Comparison of ENCODE assay signal across 26 cellular contexts in the genomic region with DNA sequence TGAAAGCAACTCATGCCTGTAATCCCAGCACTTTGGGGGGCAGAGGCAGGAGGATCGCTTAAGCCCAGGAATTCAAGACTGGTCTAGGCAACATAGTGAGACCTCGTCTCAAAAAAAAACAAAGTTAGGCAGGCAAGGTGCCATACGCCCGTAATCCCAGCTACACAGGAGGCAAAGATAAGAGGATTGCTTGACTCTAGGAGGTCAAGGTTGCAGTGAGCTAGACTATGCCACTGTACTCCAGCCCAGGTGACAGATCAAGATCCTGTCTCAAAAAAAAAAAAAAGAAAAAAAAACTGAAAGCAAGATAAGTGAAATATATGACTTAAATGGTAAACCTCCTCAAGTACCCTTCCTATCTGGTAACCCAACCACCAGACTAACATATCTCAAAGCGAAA. TPM values are rescaled to one million over a fixed set of nuclear protein-coding genes. Genes with fewer than 3 reads are reported as not detected.
DNase-seq lines count a peak whose midpoint lies in the region; ATAC-seq, FAIRE-seq and TF ChIP-seq lines count a peak whose summit lies in the region.
"Had no signal": no experiment of that assay in that cellular context is flagged by ENCODE, and none has a peak within 500 bp of the region (broad histone marks: within the 10 kb centered on the region; RNA-seq: fewer than 3 reads in every experiment).

No MANE protein-coding gene starts in this region.

- H3K4me1 ChIP-seq in small intestine (ENCODE audit: control insufficient read depth in 2 of 2, insufficient read depth in 1 of 2, low read depth in 1 of 2, low read length in 1 of 2) (no peaks in the 10 kb centered on the region), testis (no peaks in the 10 kb centered on the region)

- no peaks in the 10 kb centered on the region for H3K27me3 Mint-ChIP-seq in activated naive CD8-positive, alpha-beta T cell
- H3K27me3 Mint-ChIP-seq in activated naive CD8-positive, alpha-beta T cell treated with anti-CD3 and anti-CD28 coated beads, Interleukin-2, amount 50 U/mL, for 24 hours, result no peaks in the 10 kb centered on the region
- no peaks in the 10 kb centered on the region for H3K27me3 Mint-ChIP-seq in T-helper 17 cell
- peaks cover 5% of the 10 kb centered on the region for H3K27me3 Mint-ChIP-seq in endothelial cell (ENCODE audit: unreplicated experiment)
- H3K27me3 Mint-ChIP-seq: B cell, type B pancreatic cell had no signal

- no peak for DNase-seq in activated naive CD8-positive, alpha-beta T cell treated with anti-CD3 and anti-CD28 coated beads, Interleukin-2, amount 50 U/mL, for 24 hours
- DNase-seq in T-helper 17 cell (no peak), endothelial cell (ENCODE audit: low spot score) (no peak), small intestine (peak; percentile 31), ureter (ENCODE audit: low spot score) (no peak), testis (no peak)
- DNase-seq in activated naive CD4-positive, alpha-beta T cell treated with anti-CD3 and anti-CD28 coated beads, Interleukin-2, amount 50 U/mL, for 16 hours, result no peak
- DNase-seq: activated CD4-positive, alpha-beta T cell treated with anti-CD3 and anti-CD28 coated beads for 1 hour; activated CD8-positive, alpha-beta memory T cell treated with anti-CD3 and anti-CD28 coated beads for 24 hours; Caco-2; effector memory CD4-positive, alpha-beta T cell; hypothalamus; lower lobe of right lung; NCI-H2081 treated with DMSO at 0.1 percent for 48 hours; NCI-H510A; stimulated activated CD4-positive, alpha-beta T cell treated with anti-CD3 and anti-CD28 coated beads, Interleukin-12 subunit alpha, Interleukin-12 subunit beta, amount 100 ng/mL, for 4 hours; stomach had no signal

- no peak for FAIRE-seq in small intestine (lab: Jason Lieb, UNC)
- FAIRE-seq: A549, colon, frontal cortex, islet of Langerhans had no signal

- peak overlapping the region; percentile 50 for H3K27ac Mint-ChIP-seq in activated naive CD8-positive, alpha-beta T cell
- no peak overlapping the region for H3K27ac Mint-ChIP-seq in activated naive CD8-positive, alpha-beta T cell treated with anti-CD3 and anti-CD28 coated beads, Interleukin-2, amount 50 U/mL, for 24 hours
- H3K27ac Mint-ChIP-seq in T-helper 17 cell (no peak overlapping the region), endothelial cell (ENCODE audit: unreplicated experiment) (peak overlapping the region; percentile 57)
- H3K27ac Mint-ChIP-seq: activated T-helper 1 cell treated with anti-CD3 and anti-CD28 coated beads, Interleukin-12 subunit alpha, Interleukin-12 subunit beta, Interleukin-2, Interleukin-4 antibody, amounts not matched to agents 30 ng/mL and 10 ng/mL and 1 ng/mL, durations not matched to agents 14 hours and 24 hours and 36 hours; B cell; type B pancreatic cell had no signal

- H3K27me3 ChIP-seq in small intestine (ENCODE audit: control insufficient read depth in 2 of 2, insufficient read depth in 2 of 2, low read length in 2 of 2) (no peaks in the 10 kb centered on the region), testis (no peaks in the 10 kb centered on the region)
- H3K27me3 ChIP-seq: esophagus muscularis mucosa, stomach had no signal

- WGBS in small intestine, 3 donors, result 49 to 86% (median 51%) methylated on average over 5 of the region's 5 CpGs
- 68 to 83% methylated on average over 5 of the region's 5 CpGs for WGBS in testis, 2 donors

- no peak overlapping the region for H3K4me3 Mint-ChIP-seq in activated naive CD8-positive, alpha-beta T cell
- no peak overlapping the region for H3K4me3 Mint-ChIP-seq in activated naive CD8-positive, alpha-beta T cell treated with anti-CD3 and anti-CD28 coated beads, Interleukin-2, amount 50 U/mL, for 24 hours
- H3K4me3 Mint-ChIP-seq in T-helper 17 cell (peak overlapping the region; percentile 25), endothelial cell (ENCODE audit: unreplicated experiment) (no peak overlapping the region)
- H3K4me3 Mint-ChIP-seq: activated T-helper 1 cell treated with anti-CD3 and anti-CD28 coated beads, Interleukin-12 subunit alpha, Interleukin-12 subunit beta, Interleukin-2, Interleukin-4 antibody, amounts not matched to agents 30 ng/mL and 10 ng/mL and 1 ng/mL, durations not matched to agents 14 hours and 24 hours and 36 hours; B cell; type B pancreatic cell had no signal

- no peak overlapping the region for H3K27ac ChIP-seq in small intestine (ENCODE audit: low read depth in 1 of 2, low read length in 1 of 2)
- no peak overlapping the region for H3K27ac ChIP-seq in testis
- H3K27ac ChIP-seq: A549, esophagus muscularis mucosa, lower lobe of right lung, stomach had no signal

- H3K9me3 Mint-ChIP-seq in activated naive CD8-positive, alpha-beta T cell (ENCODE audit: low read depth), result no peaks in the 10 kb centered on the region
- no peaks in the 10 kb centered on the region for H3K9me3 Mint-ChIP-seq in activated naive CD8-positive, alpha-beta T cell treated with anti-CD3 and anti-CD28 coated beads, Interleukin-2, amount 50 U/mL, for 24 hours
- H3K9me3 Mint-ChIP-seq in endothelial cell (ENCODE audit: unreplicated experiment), result no peaks in the 10 kb centered on the region
- H3K9me3 Mint-ChIP-seq: activated T-helper 1 cell treated with anti-CD3 and anti-CD28 coated beads, Interleukin-12 subunit alpha, Interleukin-12 subunit beta, Interleukin-2, Interleukin-4 antibody, amounts not matched to agents 30 ng/mL and 10 ng/mL and 1 ng/mL, durations not matched to agents 14 hours and 24 hours and 36 hours; type B pancreatic cell had no signal

- H3K36me3 ChIP-seq in small intestine (ENCODE audit: control insufficient read depth in 2 of 2, insufficient read depth in 2 of 2, low read length in 2 of 2) (peaks cover 0 to 4% of the 10 kb centered on the region in 2 donors), testis (ENCODE audit: low read depth, missing control alignments) (no peaks in the 10 kb centered on the region)

- no peak for ATAC-seq in activated naive CD8-positive, alpha-beta T cell treated with anti-CD3 and anti-CD28 coated beads, Interleukin-2, amount 50 U/mL, for 24 hours
- no peak for ATAC-seq in T-helper 17 cell
- ATAC-seq: lower lobe of right lung had no signal

- H3K4me1 Mint-ChIP-seq in activated naive CD8-positive, alpha-beta T cell (ENCODE audit: low read depth), result peaks cover 26% of the 10 kb centered on the region
- peaks cover 16% of the 10 kb centered on the region for H3K4me1 Mint-ChIP-seq in activated naive CD8-positive, alpha-beta T cell treated with anti-CD3 and anti-CD28 coated beads, Interleukin-2, amount 50 U/mL, for 24 hours
- H3K4me1 Mint-ChIP-seq in T-helper 17 cell, result peaks cover 29% of the 10 kb centered on the region
- H3K4me1 Mint-ChIP-seq in endothelial cell (ENCODE audit: unreplicated experiment), result peaks cover 14% of the 10 kb centered on the region

- peaks cover 5% of the 10 kb centered on the region for H3K36me3 Mint-ChIP-seq in activated naive CD8-positive, alpha-beta T cell
- H3K36me3 Mint-ChIP-seq in activated naive CD8-positive, alpha-beta T cell treated with anti-CD3 and anti-CD28 coated beads, Interleukin-2, amount 50 U/mL, for 24 hours (ENCODE audit: low read depth), result peaks cover 11% of the 10 kb centered on the region
- H3K36me3 Mint-ChIP-seq in T-helper 17 cell (ENCODE audit: low read depth) (peaks cover 3% of the 10 kb centered on the region), endothelial cell (ENCODE audit: low read depth, unreplicated experiment) (peaks cover 2% of the 10 kb centered on the region)

- H3K9me3 ChIP-seq in T-helper 17 cell (ENCODE audit: control insufficient read depth, low read length, poor library complexity, severe bottlenecking) (no peaks in the 10 kb centered on the region), small intestine (ENCODE audit: control insufficient read depth, low read depth) (no peaks in the 10 kb centered on the region), testis (no peaks in the 10 kb centered on the region)
- H3K9me3 ChIP-seq: A549, Caco-2, esophagus muscularis mucosa, lower lobe of right lung, stomach had no signal

- H3K4me3 ChIP-seq in small intestine (ENCODE audit: low read depth in 1 of 2, low read length in 2 of 2), result no peak overlapping the region
- no peak overlapping the region for H3K4me3 ChIP-seq in testis
- H3K4me3 ChIP-seq: A549, esophagus muscularis mucosa, lower lobe of right lung, stomach had no signal

- no peak for TF ChIP-seq POLR2A in testis (IDR thresholded peaks at IDR 0.05)

- intact Hi-C loops in testis (cut with DNase I; ENCODE audit: low total_unique reads), result no loop called here

- TF ChIP-seq CTCF in endothelial cell (IDR thresholded peaks at IDR 0.05; ENCODE audit: unreplicated experiment) (no peak), testis (IDR thresholded peaks at IDR 0.05) (no peak)

RNA-seq across cellular contexts. Expression of gene USP34, which starts 59.8 kb away (rescaled TPM):
- total RNA-seq in T-helper 17 cell, result 100 to 1,000 TPM; 148 to 170 TPM
- 97.4 TPM for total RNA-seq in endothelial cell (ENCODE audit: unreplicated experiment)
- polyA plus RNA-seq in small intestine, result 10 to 100 TPM; 35.0 to 48.1 (median 40.5) TPM
- 152 TPM for total RNA-seq in ureter
- 100 to 1,000 TPM; 230 to 235 TPM for total RNA-seq in testis
- polyA plus RNA-seq in testis (ENCODE audit: insufficient read depth, low read depth, low replicate concordance), result 92.3 TPM

Comparison
In these comparisons a context has a peak if more than half of its experiments do, and no peak if none do; other contexts are left out.
1. H3K27ac Mint-ChIP-seq: peak in activated naive CD8-positive, alpha-beta T cell (single experiment) and endothelial cell (single experiment); none in activated naive CD8-positive, alpha-beta T cell treated with anti-CD3 and anti-CD28 coated beads, Interleukin-2, amount 50 U/mL, for 24 hours (single experiment) and T-helper 17 cell (single experiment).